In genomic region chr22:49710746-49711145, GRCh38 we compare ENCODE assay signal across 19 cellular contexts.
DNase-seq lines count a peak whose midpoint lies in the region; ATAC-seq and TF ChIP-seq lines count a peak whose summit lies in the region.
"Had no signal": no experiment of that assay in that cellular context is flagged by ENCODE, and none has a peak within 500 bp of the region (broad histone marks: within the 10 kb centered on the region; RNA-seq: fewer than 3 reads in every experiment).

No MANE protein-coding gene starts in this region.

- H4K20me1 ChIP-seq in BLaER1 (peaks cover 3% of the 10 kb centered on the region; the same call in 1 of the 2 replicates), osteoblast (ENCODE audit: insufficient read depth, low read length) (no peaks in the 10 kb centered on the region)
- H4K20me1 ChIP-seq in BLaER1 treated with 17β-estradiol and CSF1 and Interleukin-3, amounts not matched to agents 10 nM and 100 nM: peaks cover 0 to 4% (median 0%) of the 10 kb centered on the region in 11 experiments; a peak in 3 of 22 replicates

- H2AFZ ChIP-seq in osteoblast (ENCODE audit: low read length): no peak overlapping the region
- H2AFZ ChIP-seq: GM23248 had no signal

- H3K9me3 ChIP-seq in BLaER1 (peaks cover 19% of the 10 kb centered on the region), osteoblast (ENCODE audit: low read depth, low read length) (no peaks in the 10 kb centered on the region), upper lobe of right lung (no peaks in the 10 kb centered on the region)
- peaks cover 15 to 25% (median 21%) of the 10 kb centered on the region in 11 experiments for H3K9me3 ChIP-seq in BLaER1 treated with 17β-estradiol and CSF1 and Interleukin-3, amounts not matched to agents 10 nM and 100 nM (replicated peaks in 1 of 11)
- H3K9me3 ChIP-seq: Caco-2, HAP-1 had no signal

- DNase-seq in osteoblast (ENCODE audit: insufficient read length, low spot score, missing footprints): peak; percentile 29
- peak; percentile 47 for DNase-seq in upper lobe of right lung
- DNase-seq in MV-4-11 (lab: John Stamatoyannopoulos, UW): no peak
- DNase-seq in AG20443 (ENCODE audit: low spot score): no peak
- DNase-seq: ACHN; AML-193; Caco-2; CD4-positive, CD25-positive, alpha-beta regulatory T cell; CD8-positive, alpha-beta memory T cell; DMS153; DMS79; GDM1; GM23248; IMR-90 had no signal

- H3K27ac ChIP-seq in BLaER1: no peak overlapping the region
- no peak overlapping the region for H3K27ac ChIP-seq in BLaER1 treated with 17β-estradiol and CSF1 and Interleukin-3, amounts not matched to agents 10 nM and 100 nM
- H3K27ac ChIP-seq in osteoblast (ENCODE audit: low read depth, low read length): no peak overlapping the region
- H3K27ac ChIP-seq in upper lobe of right lung: no peak overlapping the region
- H3K27ac ChIP-seq: GM23248, HL-60 had no signal

- H3K36me3 ChIP-seq in BLaER1: no peaks in the 10 kb centered on the region
- no peaks in the 10 kb centered on the region for H3K36me3 ChIP-seq in BLaER1 treated with 17β-estradiol and CSF1 and Interleukin-3, amounts not matched to agents 10 nM and 100 nM
- no peaks in the 10 kb centered on the region for H3K36me3 ChIP-seq in osteoblast (ENCODE audit: insufficient read depth, low read length)
- no peaks in the 10 kb centered on the region for H3K36me3 ChIP-seq in upper lobe of right lung
- H3K36me3 ChIP-seq: HAP-1 had no signal

- intact Hi-C loops in upper lobe of right lung (cut with DNase I): no loop called here

- H3K4me2 ChIP-seq in BLaER1 (peak overlapping the region; percentile 41), osteoblast (ENCODE audit: insufficient read depth, low read length) (no peak overlapping the region)
- H3K4me2 ChIP-seq in BLaER1 treated with 17β-estradiol and CSF1 and Interleukin-3, amounts not matched to agents 10 nM and 100 nM: peak overlapping the region in 6 of 11 experiments; percentile 11 to 35 (median 28); a peak in 6 of 22 replicates

- ATAC-seq in upper lobe of right lung: no peak
- ATAC-seq: K562 had no signal

- H3K4me3 ChIP-seq in BLaER1 (no peak overlapping the region), osteoblast (ENCODE audit: insufficient read depth, low read length) (no peak overlapping the region), upper lobe of right lung (no peak overlapping the region)
- no peak overlapping the region for H3K4me3 ChIP-seq in BLaER1 treated with 17β-estradiol and CSF1 and Interleukin-3, amounts not matched to agents 10 nM and 100 nM
- H3K4me3 ChIP-seq: GM23248, HAP-1, K562 had no signal

- TF ChIP-seq CTCF in osteoblast (IDR thresholded peaks at IDR 0.05; ENCODE audit: extremely low read depth, low read depth, low read length) (no peak), upper lobe of right lung (IDR thresholded peaks at IDR 0.05) (no peak)

- H3K79me2 ChIP-seq in osteoblast (ENCODE audit: insufficient read depth, low read length): no peaks in the 10 kb centered on the region

- H3K4me1 ChIP-seq in BLaER1 (peaks cover 33% of the 10 kb centered on the region), osteoblast (ENCODE audit: insufficient read depth, low read length) (no peaks in the 10 kb centered on the region), upper lobe of right lung (no peaks in the 10 kb centered on the region)
- peaks cover 0 to 30% (median 20%) of the 10 kb centered on the region in 10 experiments; a peak in 15 of 20 replicates for H3K4me1 ChIP-seq in BLaER1 treated with 17β-estradiol and CSF1 and Interleukin-3, amounts not matched to agents 10 nM and 100 nM
- H3K4me1 ChIP-seq: Caco-2, HAP-1 had no signal

- H3K9ac ChIP-seq in BLaER1: no peak overlapping the region
- no peak overlapping the region for H3K9ac ChIP-seq in BLaER1 treated with 17β-estradiol and CSF1 and Interleukin-3, amounts not matched to agents 10 nM and 100 nM
- H3K9ac ChIP-seq: GM23248 had no signal

- peaks cover 4% of the 10 kb centered on the region for H3K27me3 ChIP-seq in BLaER1
- peaks cover 4 to 9% (median 7%) of the 10 kb centered on the region in 11 experiments; a peak in 20 of 22 replicates for H3K27me3 ChIP-seq in BLaER1 treated with 17β-estradiol and CSF1 and Interleukin-3, amounts not matched to agents 10 nM and 100 nM
- no peaks in the 10 kb centered on the region for H3K27me3 ChIP-seq in osteoblast (ENCODE audit: insufficient read depth, low read length)
- peaks cover 17% of the 10 kb centered on the region for H3K27me3 ChIP-seq in upper lobe of right lung

Comparison
In these comparisons a context has a peak if more than half of its experiments do, and no peak if none do; other contexts are left out.
1. DNase-seq: peak in osteoblast (single experiment) and upper lobe of right lung (single experiment); none in MV-4-11 (single experiment) and AG20443 (single experiment).